ENCODE assay signal across 2 cellular contexts in genomic region chr14:84343637-84344036, GRCh38.
TF ChIP-seq lines count a peak whose summit lies in the region.

No MANE protein-coding gene starts in this region.

TF ChIP-seq in IMR-90, 13 proteins besides CTCF, POLR2A, EP300 and RAD21:
- TF ChIP-seq CEBPB (IDR thresholded peaks at IDR 0.05; ENCODE audit: low read depth, low read length) (no peak), SMC3 (IDR thresholded peaks at IDR 0.05; ENCODE audit: low read depth, low read length) (no peak), MAZ (IDR thresholded peaks at IDR 0.05; ENCODE audit: borderline replicate concordance, low read depth, low read length) (no peak), USF2 (IDR thresholded peaks at IDR 0.05; ENCODE audit: low read depth, low read length) (no peak), NFE2L2 (IDR thresholded peaks at IDR 0.05; ENCODE audit: low read depth, low read length) (no peak), RCOR1 (IDR thresholded peaks at IDR 0.05; ENCODE audit: insufficient replicate concordance, low read length) (no peak), BHLHE40 (IDR thresholded peaks at IDR 0.05; ENCODE audit: low read depth, low read length) (no peak), MAFK (IDR thresholded peaks at IDR 0.05; ENCODE audit: low read depth, low read length) (no peak), MXI1 (IDR thresholded peaks at IDR 0.05; ENCODE audit: borderline replicate concordance, low read depth, low read length) (no peak), FOS (IDR thresholded peaks at IDR 0.05; ENCODE audit: low read depth, low read length) (no peak), RFX5 (IDR thresholded peaks at IDR 0.05; ENCODE audit: low read depth, low read length) (no peak), CHD1 (IDR thresholded peaks at IDR 0.05; ENCODE audit: low read depth, low read length) (no peak)

TF ChIP-seq in HEK293T, 16 proteins besides CTCF, POLR2A, EP300 and RAD21:
- TF ChIP-seq LEF1 (IDR thresholded peaks at IDR 0.05; ENCODE audit: borderline replicate concordance) (no peak), SUZ12 (IDR thresholded peaks at IDR 0.05) (no peak), ZNF384 (IDR thresholded peaks at IDR 0.05) (no peak), HDGF (IDR thresholded peaks at IDR 0.05; ENCODE audit: borderline replicate concordance) (no peak), ARNT (IDR thresholded peaks at IDR 0.05) (no peak), FOXM1 (IDR thresholded peaks at IDR 0.05; ENCODE audit: borderline replicate concordance) (no peak), SP1 (IDR thresholded peaks at IDR 0.05) (no peak), FOXA1 (IDR thresholded peaks at IDR 0.05) (no peak), FOXK2 (IDR thresholded peaks at IDR 0.05) (no peak), CTBP1 (IDR thresholded peaks at IDR 0.05; ENCODE audit: borderline replicate concordance) (no peak), L3MBTL2 (conservative IDR thresholded peaks at IDR 0.05) (no peak), BHLHE40 (IDR thresholded peaks at IDR 0.05; ENCODE audit: borderline replicate concordance) (no peak), TARDBP (IDR thresholded peaks at IDR 0.05) (no peak)
TF ChIP-seq in HEK293T: peak in this region for 0.
